ENCODE assay signal across 20 cellular contexts in the genomic region with DNA sequence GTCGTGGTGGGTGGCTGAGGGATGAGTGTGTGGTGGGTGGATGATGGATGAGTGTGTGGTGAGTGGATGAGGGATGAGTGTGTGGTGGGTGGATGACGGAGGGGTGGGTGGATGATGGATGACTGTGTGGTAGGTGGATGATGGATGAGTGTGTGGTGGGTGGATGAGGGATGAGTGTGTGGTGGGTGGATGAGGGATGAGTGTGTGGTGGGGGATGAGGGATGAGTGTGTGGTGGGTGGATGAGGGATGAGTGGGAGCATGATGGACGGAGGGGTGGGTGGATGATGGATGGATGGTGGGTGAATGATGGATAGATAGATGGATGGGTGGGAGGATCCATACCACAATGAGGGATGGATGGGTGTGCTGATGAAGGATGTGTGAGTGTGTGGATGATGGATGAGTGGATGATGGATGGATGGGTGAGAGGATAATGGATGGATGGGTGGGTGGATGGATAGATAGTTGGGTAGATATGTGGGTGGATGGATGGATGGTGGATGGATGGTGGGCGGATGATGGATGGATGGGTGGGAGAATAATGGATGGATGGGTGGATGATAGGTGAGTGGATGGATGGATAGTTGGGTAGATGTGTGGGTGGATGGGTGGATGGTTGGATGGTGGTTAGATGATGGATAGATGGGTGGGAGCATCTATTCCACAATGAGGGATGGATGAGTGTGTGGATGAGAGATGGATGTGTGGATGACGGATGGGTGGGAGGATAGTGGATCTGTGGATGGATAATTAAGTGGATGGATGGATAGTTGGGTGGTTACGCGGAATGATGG.
DNase-seq lines count a peak whose midpoint lies in the region; ATAC-seq, FAIRE-seq and TF ChIP-seq lines count a peak whose summit lies in the region.
"Had no signal": no experiment of that assay in that cellular context is flagged by ENCODE, and none has a peak within 500 bp of the region (broad histone marks: within the 10 kb centered on the region; RNA-seq: fewer than 3 reads in every experiment).

No MANE protein-coding gene starts in this region.

- intact Hi-C loops in activated CD4-positive, alpha-beta memory T cell treated with anti-CD3 and anti-CD28 coated beads for 36 hours (cut with micrococcal nuclease), result loop anchor here (5.0 kb wide), 1 partner anchor 38 kb away; no protein-coding TSS in a partner anchor
- intact Hi-C loops in naive thymus-derived CD4-positive, alpha-beta T cell (cut with micrococcal nuclease), result no loop called here

- H3K36me3 Mint-ChIP-seq in activated CD4-positive, alpha-beta memory T cell treated with anti-CD3 and anti-CD28 coated beads for 36 hours, result peaks cover 49% of the 10 kb centered on the region
- peaks cover 20% of the 10 kb centered on the region for H3K36me3 Mint-ChIP-seq in activated CD4-positive, alpha-beta memory T cell treated with anti-CD3 and anti-CD28 coated beads, Interleukin-2, amount 10 ng/mL, durations not matched to agents 7 days and 5 days (ENCODE audit: low read depth)
- peaks cover 14 to 50% (median 26%) of the 10 kb centered on the region in 5 donors for H3K36me3 Mint-ChIP-seq in naive thymus-derived CD4-positive, alpha-beta T cell

- peak; percentile 61 for TF ChIP-seq POLR2A in GM12892 (IDR thresholded peaks at IDR 0.05; ENCODE audit: low read depth, low read length)

- peak overlapping the region; percentile 43 for H3K27ac ChIP-seq in cingulate gyrus (ENCODE audit: low read depth, low read length)
- peak overlapping the region; percentile 42 for H3K27ac ChIP-seq in naive thymus-derived CD4-positive, alpha-beta T cell (ENCODE audit: low read depth, low read length)
- H3K27ac ChIP-seq: KMS-11 had no signal

- peaks cover 25% of the 10 kb centered on the region for H3K4me1 Mint-ChIP-seq in activated CD4-positive, alpha-beta memory T cell treated with anti-CD3 and anti-CD28 coated beads for 36 hours (ENCODE audit: low read depth)
- peaks cover 16% of the 10 kb centered on the region for H3K4me1 Mint-ChIP-seq in activated CD4-positive, alpha-beta memory T cell treated with anti-CD3 and anti-CD28 coated beads, Interleukin-2, amount 10 ng/mL, durations not matched to agents 7 days and 5 days
- H3K4me1 Mint-ChIP-seq in naive thymus-derived CD4-positive, alpha-beta T cell, result peaks cover 7 to 26% (median 23%) of the 10 kb centered on the region in 7 donors

- peaks cover 0 to 4% of the 10 kb centered on the region in 2 donors for H3K4me1 ChIP-seq in naive thymus-derived CD4-positive, alpha-beta T cell (ENCODE audit: control insufficient read depth in 2 of 2, insufficient read depth in 2 of 2, low read length in 2 of 2)

- FAIRE-seq in GM12892 (lab: Jason Lieb, UNC), result peak; percentile 89
- FAIRE-seq: D721Med, GM18507 had no signal

- H3K27me3 Mint-ChIP-seq in activated CD4-positive, alpha-beta memory T cell treated with anti-CD3 and anti-CD28 coated beads for 36 hours, result no peaks in the 10 kb centered on the region
- no peaks in the 10 kb centered on the region for H3K27me3 Mint-ChIP-seq in activated CD4-positive, alpha-beta memory T cell treated with anti-CD3 and anti-CD28 coated beads, Interleukin-2, amount 10 ng/mL, durations not matched to agents 7 days and 5 days
- no peaks in the 10 kb centered on the region for H3K27me3 Mint-ChIP-seq in naive thymus-derived CD4-positive, alpha-beta T cell
- H3K27me3 Mint-ChIP-seq: CD4-positive, alpha-beta memory T cell had no signal

- no peaks in the 10 kb centered on the region for H3K27me3 ChIP-seq in naive thymus-derived CD4-positive, alpha-beta T cell (ENCODE audit: control insufficient read depth in 2 of 2, insufficient read depth in 2 of 2, low read length in 2 of 2)

- no peak overlapping the region for H3K4me3 Mint-ChIP-seq in activated CD4-positive, alpha-beta memory T cell treated with anti-CD3 and anti-CD28 coated beads for 36 hours
- no peak overlapping the region for H3K4me3 Mint-ChIP-seq in activated CD4-positive, alpha-beta memory T cell treated with anti-CD3 and anti-CD28 coated beads, Interleukin-2, amount 10 ng/mL, durations not matched to agents 7 days and 5 days
- H3K4me3 Mint-ChIP-seq in naive thymus-derived CD4-positive, alpha-beta T cell, result no peak overlapping the region
- H3K4me3 Mint-ChIP-seq: CD4-positive, alpha-beta memory T cell; GM23338 had no signal

- H3K9me3 ChIP-seq in naive thymus-derived CD4-positive, alpha-beta T cell (ENCODE audit: control insufficient read depth in 2 of 3, low read length in 3 of 3), result no peaks in the 10 kb centered on the region

- H3K36me3 ChIP-seq in naive thymus-derived CD4-positive, alpha-beta T cell (ENCODE audit: control insufficient read depth in 2 of 3, insufficient read depth in 3 of 3, low read length in 3 of 3), result peaks cover 19 to 95% (median 50%) of the 10 kb centered on the region in 3 experiments

- peak; percentile 37 for DNase-seq in activated CD4-positive, alpha-beta memory T cell treated with anti-CD3 and anti-CD28 coated beads for 36 hours
- no peak for DNase-seq in activated CD4-positive, alpha-beta memory T cell treated with anti-CD3 and anti-CD28 coated beads, Interleukin-2, amount 10 ng/mL, durations not matched to agents 7 days and 5 days
- DNase-seq in GM12892 (ENCODE audit: insufficient read length) (no peak), globus pallidus (ENCODE audit: low spot score) (no peak)
- no peak for DNase-seq in naive thymus-derived CD4-positive, alpha-beta T cell
- DNase-seq in activated naive CD4-positive, alpha-beta T cell treated with Interleukin-2 at 50 U/mL for 16 hours, result no peak
- DNase-seq: 8988T; CD4-positive, alpha-beta memory T cell; DMS79; NCI-H1436 treated with DMSO at 0.1 percent for 48 hours; NCI-H2081; NCI-H510A; NCI-H774; PC-3 had no signal

- no peak overlapping the region for H3K4me3 ChIP-seq in naive thymus-derived CD4-positive, alpha-beta T cell (ENCODE audit: low read length)
- H3K4me3 ChIP-seq: GM23338 had no signal

- CTCF ChIA-PET in activated CD4-positive, alpha-beta memory T cell treated with anti-CD3 and anti-CD28 coated beads for 36 hours (lab: Charles Lee), result no interaction called here
- CTCF ChIA-PET in activated CD4-positive, alpha-beta memory T cell treated with anti-CD3 and anti-CD28 coated beads, Interleukin-2, amount 10 ng/mL, durations not matched to agents 7 days and 5 days (lab: Charles Lee), result no interaction called here
- CTCF ChIA-PET in naive thymus-derived CD4-positive, alpha-beta T cell (lab: Charles Lee), result no interaction called here

- no peak for ATAC-seq in naive thymus-derived CD4-positive, alpha-beta T cell
- ATAC-seq in HG03280 (IDR thresholded peaks at IDR 0.05; ENCODE audit: unreplicated experiment), result no peak
- ATAC-seq: GM23338, PC-3 had no signal

- no peaks in the 10 kb centered on the region for H3K9me3 Mint-ChIP-seq in activated CD4-positive, alpha-beta memory T cell treated with anti-CD3 and anti-CD28 coated beads for 36 hours
- no peaks in the 10 kb centered on the region for H3K9me3 Mint-ChIP-seq in activated CD4-positive, alpha-beta memory T cell treated with anti-CD3 and anti-CD28 coated beads, Interleukin-2, amount 10 ng/mL, durations not matched to agents 7 days and 5 days
- H3K9me3 Mint-ChIP-seq in naive thymus-derived CD4-positive, alpha-beta T cell, result peaks cover 0 to 7% (median 0%) of the 10 kb centered on the region in 11 donors
- H3K9me3 Mint-ChIP-seq: GM23338 had no signal

- no peak overlapping the region for H3K27ac Mint-ChIP-seq in activated CD4-positive, alpha-beta memory T cell treated with anti-CD3 and anti-CD28 coated beads for 36 hours
- no peak overlapping the region for H3K27ac Mint-ChIP-seq in activated CD4-positive, alpha-beta memory T cell treated with anti-CD3 and anti-CD28 coated beads, Interleukin-2, amount 10 ng/mL, durations not matched to agents 7 days and 5 days
- H3K27ac Mint-ChIP-seq in naive thymus-derived CD4-positive, alpha-beta T cell, result no peak overlapping the region
- H3K27ac Mint-ChIP-seq: CD4-positive, alpha-beta memory T cell; GM23338 had no signal

- POLR2A ChIA-PET in activated CD4-positive, alpha-beta memory T cell treated with anti-CD3 and anti-CD28 coated beads for 36 hours (lab: Charles Lee), result no interaction called here
- POLR2A ChIA-PET in activated CD4-positive, alpha-beta memory T cell treated with anti-CD3 and anti-CD28 coated beads, Interleukin-2, amount 10 ng/mL, durations not matched to agents 7 days and 5 days (lab: Charles Lee), result no interaction called here
- POLR2A ChIA-PET in naive thymus-derived CD4-positive, alpha-beta T cell (lab: Charles Lee), result no interaction called here
